In genomic region chr2:216636570-216637450, GRCh38 we compare ENCODE assay signal across 1 cellular context.
TF ChIP-seq lines count a peak whose summit lies in the region.

No MANE protein-coding gene starts in this region.

TF ChIP-seq in GM23338, 12 proteins besides CTCF, POLR2A, EP300 and RAD21 (continued from another document):
- TF ChIP-seq ZNF462 (CRISPR knock-in tag; IDR thresholded peaks at IDR 0.05): no peak
- TF ChIP-seq ZNF331 (CRISPR knock-in tag; IDR thresholded peaks at IDR 0.05; ENCODE audit: low read depth): no peak
- TF ChIP-seq EZH2 (IDR thresholded peaks at IDR 0.05; ENCODE audit: low read depth, unreplicated experiment): no peak
- TF ChIP-seq STAT1 (IDR thresholded peaks at IDR 0.05; ENCODE audit: unreplicated experiment): no peak
